30 cellular contexts compared by ENCODE assay signal in genomic region chr1:247084771-247085170, GRCh38.
"Had no signal": no experiment of that assay in that cellular context is flagged by ENCODE, and none has a peak within 500 bp of the region (broad histone marks: within the 10 kb centered on the region; RNA-seq: fewer than 3 reads in every experiment).

No MANE protein-coding gene starts in this region.

- H3K9me3 Mint-ChIP-seq: natural killer cell treated with Interleukin-12 subunit alpha and Interleukin-12 subunit beta and Interleukin-15 and Interleukin-18, amount 100 ng/mL, for 72 hours had no signal

- H3K27me3 Mint-ChIP-seq: progenitor cell of endocrine pancreas had no signal

- ATAC-seq: naive thymus-derived CD8-positive, alpha-beta T cell; natural killer cell treated with Interleukin-12 subunit alpha and Interleukin-12 subunit beta and Interleukin-15 and Interleukin-18, amount 100 ng/mL, for 72 hours; psoas muscle; right cardiac atrium; stimulated activated memory B cell treated with anti-CD40 and anti-IgM and Interleukin-4, amounts not matched to agents 10 μg/mL and 1 μg/mL and 100 μg/mL, for 72 hours; stimulated activated naive CD8-positive, alpha-beta T cell treated with anti-CD3 and anti-CD28 coated beads, Interleukin-15, amount 100 ng/mL, for 72 hours; stimulated activated naive CD8-positive, alpha-beta T cell treated with anti-CD3 and anti-CD28 coated beads, Interleukin-15, Interleukin-2, amounts not matched to agents 100 U/mL and 50 U/mL, for 24 hours had no signal

- H3K27ac ChIP-seq: ovary, parathyroid adenoma, psoas muscle, right lobe of liver, sigmoid colon, suprapubic skin, testis, tibial artery, transverse colon, upper lobe of left lung, vagina had no signal

- H3K4me1 Mint-ChIP-seq: nephron progenitor cell; neural crest cell; stimulated activated memory B cell treated with anti-CD40 and anti-IgM and Interleukin-4, amounts not matched to agents 10 μg/mL and 1 μg/mL and 100 μg/mL, for 72 hours; stimulated activated naive CD8-positive, alpha-beta T cell treated with anti-CD3 and anti-CD28 coated beads, Interleukin-15, amount 100 ng/mL, for 72 hours had no signal

- H2AFZ ChIP-seq: parathyroid adenoma had no signal

- H3K4me1 ChIP-seq: parathyroid adenoma, psoas muscle, right lobe of liver, sigmoid colon, suprapubic skin, testis, tibial artery, transverse colon, upper lobe of left lung, vagina had no signal

- H3K4me3 ChIP-seq: ovary, psoas muscle, right lobe of liver, sigmoid colon, suprapubic skin, testis, tibial artery, transverse colon, upper lobe of left lung, vagina had no signal

- H3K36me3 Mint-ChIP-seq: natural killer cell treated with Interleukin-12 subunit alpha and Interleukin-12 subunit beta and Interleukin-15 and Interleukin-18, amount 100 ng/mL, for 72 hours; stimulated activated memory B cell treated with anti-CD40 and anti-IgM and Interleukin-4, amounts not matched to agents 10 μg/mL and 1 μg/mL and 100 μg/mL, for 72 hours had no signal

- H3K27me3 ChIP-seq: ovary, right lobe of liver, sigmoid colon, suprapubic skin, testis, tibial artery, transverse colon, upper lobe of left lung, vagina had no signal

- DNase-seq: naive thymus-derived CD8-positive, alpha-beta T cell; nephron progenitor cell; occipital lobe; ovary; posterior cingulate gyrus; psoas muscle; right cardiac atrium; right lobe of liver; sigmoid colon; small intestine; stimulated activated CD4-positive, alpha-beta T cell treated with anti-CD3 and anti-CD28 coated beads, Interleukin-15, amount 100 ng/mL, for 24 hours; stimulated activated CD4-positive, alpha-beta T cell treated with anti-CD3 and anti-CD28 coated beads, Interleukin-2, amount 100 ng/mL, for 24 hours; stimulated activated CD4-positive, alpha-beta T cell treated with anti-CD3 and anti-CD28 coated beads, Interleukin-4, amount 100 ng/mL, for 1 hour; stimulated activated CD4-positive, alpha-beta T cell treated with anti-CD3 and anti-CD28 coated beads, Interleukin-4, amount 100 ng/mL, for 4 hours; stimulated activated CD8-positive, alpha-beta memory T cell treated with anti-CD3 and anti-CD28 coated beads, Interleukin-4, amount 100 ng/mL, for 48 hours; stimulated activated naive CD4-positive, alpha-beta T cell; stimulated activated naive CD8-positive, alpha-beta T cell treated with anti-CD3 and anti-CD28 coated beads, Interleukin-15, amount 100 ng/mL, for 72 hours; stimulated activated naive CD8-positive, alpha-beta T cell treated with anti-CD3 and anti-CD28 coated beads, Interleukin-15, Interleukin-2, amounts not matched to agents 100 U/mL and 50 U/mL, for 24 hours; substantia nigra; testis; tibial artery; transverse colon had no signal

- H3K36me3 ChIP-seq: ovary, right lobe of liver, sigmoid colon, suprapubic skin, tibial artery, transverse colon, upper lobe of left lung, vagina had no signal

- H3K9ac ChIP-seq: parathyroid adenoma had no signal

- H3K4me3 Mint-ChIP-seq: naive thymus-derived CD8-positive, alpha-beta T cell; natural killer cell treated with Interleukin-12 subunit alpha and Interleukin-12 subunit beta and Interleukin-15 and Interleukin-18, amount 100 ng/mL, for 72 hours; nephron progenitor cell; neural crest cell; stimulated activated memory B cell treated with anti-CD40 and anti-IgM and Interleukin-4, amounts not matched to agents 10 μg/mL and 1 μg/mL and 100 μg/mL, for 72 hours; stimulated activated naive CD8-positive, alpha-beta T cell treated with anti-CD3 and anti-CD28 coated beads, Interleukin-15, amount 100 ng/mL, for 72 hours had no signal

- H3K27ac Mint-ChIP-seq: natural killer cell treated with Interleukin-12 subunit alpha and Interleukin-12 subunit beta and Interleukin-15 and Interleukin-18, amount 100 ng/mL, for 72 hours; nephron progenitor cell; progenitor cell of endocrine pancreas; stimulated activated memory B cell treated with anti-CD40 and anti-IgM and Interleukin-4, amounts not matched to agents 10 μg/mL and 1 μg/mL and 100 μg/mL, for 72 hours had no signal

- H3K9me3 ChIP-seq: ovary, psoas muscle, right lobe of liver, sigmoid colon, suprapubic skin, testis, tibial artery, transverse colon, upper lobe of left lung, vagina had no signal
